In the genomic region with DNA sequence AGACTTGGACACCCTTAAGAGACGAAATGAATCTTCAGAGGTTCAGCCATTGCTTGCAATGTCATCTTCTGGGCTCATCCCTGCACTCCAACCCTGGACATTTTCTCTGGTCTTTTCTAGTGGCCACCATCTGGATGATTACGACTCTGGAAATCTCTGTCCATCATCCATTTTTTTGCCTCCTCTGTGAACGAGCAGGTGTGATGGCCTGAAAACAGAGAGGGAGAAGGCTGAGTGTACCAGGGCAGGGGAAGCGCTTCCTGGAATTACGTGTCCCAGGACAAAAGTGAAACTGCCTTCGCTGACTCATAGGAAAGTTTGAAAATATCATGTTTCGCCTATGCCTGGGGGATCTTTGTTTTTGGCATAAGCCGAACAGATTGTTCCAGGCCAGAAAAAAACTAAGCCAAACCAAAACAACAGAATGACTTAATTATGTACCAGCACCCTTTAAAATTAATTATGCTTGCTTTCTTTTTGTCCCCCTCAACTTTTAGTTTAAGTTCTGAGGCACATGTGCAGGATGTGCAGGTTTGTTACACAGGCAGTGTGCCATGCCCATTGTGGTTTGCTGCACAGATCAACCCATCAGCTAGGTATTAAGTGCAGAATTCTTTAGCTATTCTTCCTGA, we compare ENCODE assay signal across 1 cellular context.
TF ChIP-seq lines count a peak whose summit lies in the region.

No MANE protein-coding gene starts in this region.

TF ChIP-seq in GM12878, 131 proteins besides CTCF, POLR2A, EP300 and RAD21 (continued from another document and continues in another):
- TF ChIP-seq, protein P1, sequence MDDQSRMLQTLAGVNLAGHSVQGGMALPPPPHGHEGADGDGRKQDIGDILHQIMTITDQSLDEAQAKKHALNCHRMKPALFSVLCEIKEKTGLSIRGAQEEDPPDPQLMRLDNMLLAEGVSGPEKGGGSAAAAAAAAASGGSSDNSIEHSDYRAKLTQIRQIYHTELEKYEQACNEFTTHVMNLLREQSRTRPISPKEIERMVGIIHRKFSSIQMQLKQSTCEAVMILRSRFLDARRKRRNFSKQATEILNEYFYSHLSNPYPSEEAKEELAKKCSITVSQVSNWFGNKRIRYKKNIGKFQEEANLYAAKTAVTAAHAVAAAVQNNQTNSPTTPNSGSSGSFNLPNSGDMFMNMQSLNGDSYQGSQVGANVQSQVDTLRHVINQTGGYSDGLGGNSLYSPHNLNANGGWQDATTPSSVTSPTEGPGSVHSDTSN (IDR thresholded peaks at IDR 0.05; ENCODE audit: insufficient replicate concordance, low read depth, low read length), result no peak
- no peak for TF ChIP-seq JUND (IDR thresholded peaks at IDR 0.05; ENCODE audit: low read depth, low read length)
- TF ChIP-seq, protein P2, sequence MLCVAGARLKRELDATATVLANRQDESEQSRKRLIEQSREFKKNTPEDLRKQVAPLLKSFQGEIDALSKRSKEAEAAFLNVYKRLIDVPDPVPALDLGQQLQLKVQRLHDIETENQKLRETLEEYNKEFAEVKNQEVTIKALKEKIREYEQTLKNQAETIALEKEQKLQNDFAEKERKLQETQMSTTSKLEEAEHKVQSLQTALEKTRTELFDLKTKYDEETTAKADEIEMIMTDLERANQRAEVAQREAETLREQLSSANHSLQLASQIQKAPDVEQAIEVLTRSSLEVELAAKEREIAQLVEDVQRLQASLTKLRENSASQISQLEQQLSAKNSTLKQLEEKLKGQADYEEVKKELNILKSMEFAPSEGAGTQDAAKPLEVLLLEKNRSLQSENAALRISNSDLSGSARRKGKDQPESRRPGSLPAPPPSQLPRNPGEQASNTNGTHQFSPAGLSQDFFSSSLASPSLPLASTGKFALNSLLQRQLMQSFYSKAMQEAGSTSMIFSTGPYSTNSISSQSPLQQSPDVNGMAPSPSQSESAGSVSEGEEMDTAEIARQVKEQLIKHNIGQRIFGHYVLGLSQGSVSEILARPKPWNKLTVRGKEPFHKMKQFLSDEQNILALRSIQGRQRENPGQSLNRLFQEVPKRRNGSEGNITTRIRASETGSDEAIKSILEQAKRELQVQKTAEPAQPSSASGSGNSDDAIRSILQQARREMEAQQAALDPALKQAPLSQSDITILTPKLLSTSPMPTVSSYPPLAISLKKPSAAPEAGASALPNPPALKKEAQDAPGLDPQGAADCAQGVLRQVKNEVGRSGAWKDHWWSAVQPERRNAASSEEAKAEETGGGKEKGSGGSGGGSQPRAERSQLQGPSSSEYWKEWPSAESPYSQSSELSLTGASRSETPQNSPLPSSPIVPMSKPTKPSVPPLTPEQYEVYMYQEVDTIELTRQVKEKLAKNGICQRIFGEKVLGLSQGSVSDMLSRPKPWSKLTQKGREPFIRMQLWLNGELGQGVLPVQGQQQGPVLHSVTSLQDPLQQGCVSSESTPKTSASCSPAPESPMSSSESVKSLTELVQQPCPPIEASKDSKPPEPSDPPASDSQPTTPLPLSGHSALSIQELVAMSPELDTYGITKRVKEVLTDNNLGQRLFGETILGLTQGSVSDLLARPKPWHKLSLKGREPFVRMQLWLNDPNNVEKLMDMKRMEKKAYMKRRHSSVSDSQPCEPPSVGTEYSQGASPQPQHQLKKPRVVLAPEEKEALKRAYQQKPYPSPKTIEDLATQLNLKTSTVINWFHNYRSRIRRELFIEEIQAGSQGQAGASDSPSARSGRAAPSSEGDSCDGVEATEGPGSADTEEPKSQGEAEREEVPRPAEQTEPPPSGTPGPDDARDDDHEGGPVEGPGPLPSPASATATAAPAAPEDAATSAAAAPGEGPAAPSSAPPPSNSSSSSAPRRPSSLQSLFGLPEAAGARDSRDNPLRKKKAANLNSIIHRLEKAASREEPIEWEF (IDR thresholded peaks at IDR 0.05; ENCODE audit: insufficient replicate concordance, low read depth, low read length), result no peak
- TF ChIP-seq BACH1 (IDR thresholded peaks at IDR 0.05; ENCODE audit: borderline replicate concordance), result no peak
- peak; percentile 35; the same call in 1 of the 2 replicates for TF ChIP-seq IRF4 (IDR thresholded peaks at IDR 0.05; ENCODE audit: low read depth, low read length)
- TF ChIP-seq RB1 (IDR thresholded peaks at IDR 0.05; ENCODE audit: borderline replicate concordance), result no peak
- TF ChIP-seq GATAD2B (conservative IDR thresholded peaks at IDR 0.05; ENCODE audit: low read depth), result peak; percentile 54; the same call in 1 of the 2 replicates
- TF ChIP-seq, protein P3, sequence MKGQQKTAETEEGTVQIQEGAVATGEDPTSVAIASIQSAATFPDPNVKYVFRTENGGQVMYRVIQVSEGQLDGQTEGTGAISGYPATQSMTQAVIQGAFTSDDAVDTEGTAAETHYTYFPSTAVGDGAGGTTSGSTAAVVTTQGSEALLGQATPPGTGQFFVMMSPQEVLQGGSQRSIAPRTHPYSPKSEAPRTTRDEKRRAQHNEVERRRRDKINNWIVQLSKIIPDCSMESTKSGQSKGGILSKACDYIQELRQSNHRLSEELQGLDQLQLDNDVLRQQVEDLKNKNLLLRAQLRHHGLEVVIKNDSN (IDR thresholded peaks at IDR 0.05; ENCODE audit: borderline replicate concordance, extremely low read length, insufficient read depth, low read depth, low read length), result no peak
- TF ChIP-seq MYB (IDR thresholded peaks at IDR 0.05; ENCODE audit: borderline replicate concordance, low read depth, low read length), result no peak
- no peak for TF ChIP-seq SMARCA5 (IDR thresholded peaks at IDR 0.05)
- no peak for TF ChIP-seq NFYA (IDR thresholded peaks at IDR 0.05; ENCODE audit: borderline replicate concordance, low read depth, low read length)
- no peak for TF ChIP-seq SIN3A (IDR thresholded peaks at IDR 0.05; ENCODE audit: low read depth, low read length)
- no peak for TF ChIP-seq MYC (IDR thresholded peaks at IDR 0.05; ENCODE audit: insufficient read depth, insufficient read length, insufficient replicate concordance, low read length, severe bottlenecking)
- TF ChIP-seq, protein P4, sequence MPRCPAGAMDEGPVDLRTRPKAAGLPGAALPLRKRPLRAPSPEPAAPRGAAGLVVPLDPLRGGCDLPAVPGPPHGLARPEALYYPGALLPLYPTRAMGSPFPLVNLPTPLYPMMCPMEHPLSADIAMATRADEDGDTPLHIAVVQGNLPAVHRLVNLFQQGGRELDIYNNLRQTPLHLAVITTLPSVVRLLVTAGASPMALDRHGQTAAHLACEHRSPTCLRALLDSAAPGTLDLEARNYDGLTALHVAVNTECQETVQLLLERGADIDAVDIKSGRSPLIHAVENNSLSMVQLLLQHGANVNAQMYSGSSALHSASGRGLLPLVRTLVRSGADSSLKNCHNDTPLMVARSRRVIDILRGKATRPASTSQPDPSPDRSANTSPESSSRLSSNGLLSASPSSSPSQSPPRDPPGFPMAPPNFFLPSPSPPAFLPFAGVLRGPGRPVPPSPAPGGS (IDR thresholded peaks at IDR 0.05; ENCODE audit: borderline replicate concordance, insufficient read depth, low read depth, low read length, poor library complexity, severe bottlenecking), result no peak
- no peak for TF ChIP-seq SREBF2 (IDR thresholded peaks at IDR 0.05; ENCODE audit: low read length)
- no peak for TF ChIP-seq STAT1 (conservative IDR thresholded peaks at IDR 0.05)
- TF ChIP-seq ZNF207 (IDR thresholded peaks at IDR 0.05; ENCODE audit: borderline replicate concordance), result no peak
- no peak for TF ChIP-seq CBFB (IDR thresholded peaks at IDR 0.05; ENCODE audit: low read depth)
- 0 out of 2 replicates have a peak, but pooled peaks have one; percentile 30 for TF ChIP-seq POLR2AphosphoS5 (IDR thresholded peaks at IDR 0.05; ENCODE audit: low read length)
- no peak for TF ChIP-seq TCF12 (IDR thresholded peaks at IDR 0.05; ENCODE audit: low read depth, low read length)
- TF ChIP-seq, protein P5, sequence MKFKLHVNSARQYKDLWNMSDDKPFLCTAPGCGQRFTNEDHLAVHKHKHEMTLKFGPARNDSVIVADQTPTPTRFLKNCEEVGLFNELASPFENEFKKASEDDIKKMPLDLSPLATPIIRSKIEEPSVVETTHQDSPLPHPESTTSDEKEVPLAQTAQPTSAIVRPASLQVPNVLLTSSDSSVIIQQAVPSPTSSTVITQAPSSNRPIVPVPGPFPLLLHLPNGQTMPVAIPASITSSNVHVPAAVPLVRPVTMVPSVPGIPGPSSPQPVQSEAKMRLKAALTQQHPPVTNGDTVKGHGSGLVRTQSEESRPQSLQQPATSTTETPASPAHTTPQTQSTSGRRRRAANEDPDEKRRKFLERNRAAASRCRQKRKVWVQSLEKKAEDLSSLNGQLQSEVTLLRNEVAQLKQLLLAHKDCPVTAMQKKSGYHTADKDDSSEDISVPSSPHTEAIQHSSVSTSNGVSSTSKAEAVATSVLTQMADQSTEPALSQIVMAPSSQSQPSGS (IDR thresholded peaks at IDR 0.05; ENCODE audit: low read length), result peak; percentile 71; the same call in 1 of the 2 replicates
- TF ChIP-seq, protein P6, sequence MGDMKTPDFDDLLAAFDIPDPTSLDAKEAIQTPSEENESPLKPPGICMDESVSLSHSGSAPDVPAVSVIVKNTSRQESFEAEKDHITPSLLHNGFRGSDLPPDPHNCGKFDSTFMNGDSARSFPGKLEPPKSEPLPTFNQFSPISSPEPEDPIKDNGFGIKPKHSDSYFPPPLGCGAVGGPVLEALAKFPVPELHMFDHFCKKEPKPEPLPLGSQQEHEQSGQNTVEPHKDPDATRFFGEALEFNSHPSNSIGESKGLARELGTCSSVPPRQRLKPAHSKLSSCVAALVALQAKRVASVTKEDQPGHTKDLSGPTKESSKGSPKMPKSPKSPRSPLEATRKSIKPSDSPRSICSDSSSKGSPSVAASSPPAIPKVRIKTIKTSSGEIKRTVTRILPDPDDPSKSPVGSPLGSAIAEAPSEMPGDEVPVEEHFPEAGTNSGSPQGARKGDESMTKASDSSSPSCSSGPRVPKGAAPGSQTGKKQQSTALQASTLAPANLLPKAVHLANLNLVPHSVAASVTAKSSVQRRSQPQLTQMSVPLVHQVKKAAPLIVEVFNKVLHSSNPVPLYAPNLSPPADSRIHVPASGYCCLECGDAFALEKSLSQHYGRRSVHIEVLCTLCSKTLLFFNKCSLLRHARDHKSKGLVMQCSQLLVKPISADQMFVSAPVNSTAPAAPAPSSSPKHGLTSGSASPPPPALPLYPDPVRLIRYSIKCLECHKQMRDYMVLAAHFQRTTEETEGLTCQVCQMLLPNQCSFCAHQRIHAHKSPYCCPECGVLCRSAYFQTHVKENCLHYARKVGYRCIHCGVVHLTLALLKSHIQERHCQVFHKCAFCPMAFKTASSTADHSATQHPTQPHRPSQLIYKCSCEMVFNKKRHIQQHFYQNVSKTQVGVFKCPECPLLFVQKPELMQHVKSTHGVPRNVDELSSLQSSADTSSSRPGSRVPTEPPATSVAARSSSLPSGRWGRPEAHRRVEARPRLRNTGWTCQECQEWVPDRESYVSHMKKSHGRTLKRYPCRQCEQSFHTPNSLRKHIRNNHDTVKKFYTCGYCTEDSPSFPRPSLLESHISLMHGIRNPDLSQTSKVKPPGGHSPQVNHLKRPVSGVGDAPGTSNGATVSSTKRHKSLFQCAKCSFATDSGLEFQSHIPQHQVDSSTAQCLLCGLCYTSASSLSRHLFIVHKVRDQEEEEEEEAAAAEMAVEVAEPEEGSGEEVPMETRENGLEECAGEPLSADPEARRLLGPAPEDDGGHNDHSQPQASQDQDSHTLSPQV (IDR thresholded peaks at IDR 0.05), result no peak
- TF ChIP-seq MTA2 (IDR thresholded peaks at IDR 0.05; ENCODE audit: low read depth), result no peak
- no peak for TF ChIP-seq HDGF (IDR thresholded peaks at IDR 0.05)
- TF ChIP-seq, protein P7, sequence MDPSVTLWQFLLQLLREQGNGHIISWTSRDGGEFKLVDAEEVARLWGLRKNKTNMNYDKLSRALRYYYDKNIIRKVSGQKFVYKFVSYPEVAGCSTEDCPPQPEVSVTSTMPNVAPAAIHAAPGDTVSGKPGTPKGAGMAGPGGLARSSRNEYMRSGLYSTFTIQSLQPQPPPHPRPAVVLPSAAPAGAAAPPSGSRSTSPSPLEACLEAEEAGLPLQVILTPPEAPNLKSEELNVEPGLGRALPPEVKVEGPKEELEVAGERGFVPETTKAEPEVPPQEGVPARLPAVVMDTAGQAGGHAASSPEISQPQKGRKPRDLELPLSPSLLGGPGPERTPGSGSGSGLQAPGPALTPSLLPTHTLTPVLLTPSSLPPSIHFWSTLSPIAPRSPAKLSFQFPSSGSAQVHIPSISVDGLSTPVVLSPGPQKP (IDR thresholded peaks at IDR 0.05; ENCODE audit: low read depth, low read length), result no peak
- TF ChIP-seq IKZF1 (conservative IDR thresholded peaks at IDR 0.05), result peak; percentile 90
- no peak for TF ChIP-seq KLF5 (IDR thresholded peaks at IDR 0.05; ENCODE audit: partially characterized antibody)
- TF ChIP-seq, protein P8, sequence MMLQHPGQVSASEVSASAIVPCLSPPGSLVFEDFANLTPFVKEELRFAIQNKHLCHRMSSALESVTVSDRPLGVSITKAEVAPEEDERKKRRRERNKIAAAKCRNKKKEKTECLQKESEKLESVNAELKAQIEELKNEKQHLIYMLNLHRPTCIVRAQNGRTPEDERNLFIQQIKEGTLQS (IDR thresholded peaks at IDR 0.05; ENCODE audit: borderline replicate concordance, extremely low read depth, low read depth, low read length), result no peak
- TF ChIP-seq NR2C2 (IDR thresholded peaks at IDR 0.05; ENCODE audit: borderline replicate concordance, control insufficient read depth, insufficient read length, low read depth), result no peak
- TF ChIP-seq SMC3 (IDR thresholded peaks at IDR 0.05; ENCODE audit: borderline replicate concordance, low read length), result no peak
- peak; percentile 60; the same call in 1 of the 2 replicates for TF ChIP-seq DPF2 (IDR thresholded peaks at IDR 0.05)
- TF ChIP-seq, protein P9, sequence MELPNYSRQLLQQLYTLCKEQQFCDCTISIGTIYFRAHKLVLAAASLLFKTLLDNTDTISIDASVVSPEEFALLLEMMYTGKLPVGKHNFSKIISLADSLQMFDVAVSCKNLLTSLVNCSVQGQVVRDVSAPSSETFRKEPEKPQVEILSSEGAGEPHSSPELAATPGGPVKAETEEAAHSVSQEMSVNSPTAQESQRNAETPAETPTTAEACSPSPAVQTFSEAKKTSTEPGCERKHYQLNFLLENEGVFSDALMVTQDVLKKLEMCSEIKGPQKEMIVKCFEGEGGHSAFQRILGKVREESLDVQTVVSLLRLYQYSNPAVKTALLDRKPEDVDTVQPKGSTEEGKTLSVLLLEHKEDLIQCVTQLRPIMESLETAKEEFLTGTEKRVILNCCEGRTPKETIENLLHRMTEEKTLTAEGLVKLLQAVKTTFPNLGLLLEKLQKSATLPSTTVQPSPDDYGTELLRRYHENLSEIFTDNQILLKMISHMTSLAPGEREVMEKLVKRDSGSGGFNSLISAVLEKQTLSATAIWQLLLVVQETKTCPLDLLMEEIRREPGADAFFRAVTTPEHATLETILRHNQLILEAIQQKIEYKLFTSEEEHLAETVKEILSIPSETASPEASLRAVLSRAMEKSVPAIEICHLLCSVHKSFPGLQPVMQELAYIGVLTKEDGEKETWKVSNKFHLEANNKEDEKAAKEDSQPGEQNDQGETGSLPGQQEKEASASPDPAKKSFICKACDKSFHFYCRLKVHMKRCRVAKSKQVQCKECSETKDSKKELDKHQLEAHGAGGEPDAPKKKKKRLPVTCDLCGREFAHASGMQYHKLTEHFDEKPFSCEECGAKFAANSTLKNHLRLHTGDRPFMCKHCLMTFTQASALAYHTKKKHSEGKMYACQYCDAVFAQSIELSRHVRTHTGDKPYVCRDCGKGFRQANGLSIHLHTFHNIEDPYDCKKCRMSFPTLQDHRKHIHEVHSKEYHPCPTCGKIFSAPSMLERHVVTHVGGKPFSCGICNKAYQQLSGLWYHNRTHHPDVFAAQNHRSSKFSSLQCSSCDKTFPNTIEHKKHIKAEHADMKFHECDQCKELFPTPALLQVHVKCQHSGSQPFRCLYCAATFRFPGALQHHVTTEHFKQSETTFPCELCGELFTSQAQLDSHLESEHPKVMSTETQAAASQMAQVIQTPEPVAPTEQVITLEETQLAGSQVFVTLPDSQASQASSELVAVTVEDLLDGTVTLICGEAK (IDR thresholded peaks at IDR 0.05; ENCODE audit: borderline replicate concordance), result no peak
